In genomic region chr5:116078199-116078598, GRCh38 we compare ENCODE assay signal across 3 cellular contexts.
TF ChIP-seq lines count a peak whose summit lies in the region.

No MANE protein-coding gene starts in this region.

TF ChIP-seq in GM12878, 131 proteins besides CTCF, POLR2A, EP300 and RAD21:
- TF ChIP-seq, protein P1, sequence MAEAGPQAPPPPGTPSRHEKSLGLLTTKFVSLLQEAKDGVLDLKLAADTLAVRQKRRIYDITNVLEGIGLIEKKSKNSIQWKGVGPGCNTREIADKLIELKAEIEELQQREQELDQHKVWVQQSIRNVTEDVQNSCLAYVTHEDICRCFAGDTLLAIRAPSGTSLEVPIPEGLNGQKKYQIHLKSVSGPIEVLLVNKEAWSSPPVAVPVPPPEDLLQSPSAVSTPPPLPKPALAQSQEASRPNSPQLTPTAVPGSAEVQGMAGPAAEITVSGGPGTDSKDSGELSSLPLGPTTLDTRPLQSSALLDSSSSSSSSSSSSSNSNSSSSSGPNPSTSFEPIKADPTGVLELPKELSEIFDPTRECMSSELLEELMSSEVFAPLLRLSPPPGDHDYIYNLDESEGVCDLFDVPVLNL (IDR thresholded peaks at IDR 0.05; ENCODE audit: low read depth, low read length): no peak
- no peak for TF ChIP-seq NBN (IDR thresholded peaks at IDR 0.05)
- TF ChIP-seq MLLT1 (IDR thresholded peaks at IDR 0.05): peak; percentile 82
- TF ChIP-seq BMI1 (IDR thresholded peaks at IDR 0.05; ENCODE audit: borderline replicate concordance): 0 out of 2 replicates have a peak, but pooled peaks have one; percentile 20
- no peak for TF ChIP-seq SREBF2 (IDR thresholded peaks at IDR 0.05; ENCODE audit: low read length)
- peak; percentile 87 for TF ChIP-seq ATF7 (IDR thresholded peaks at IDR 0.05; ENCODE audit: low read depth)
- peak; percentile 75 for TF ChIP-seq MEF2B (IDR thresholded peaks at IDR 0.05; ENCODE audit: partially characterized antibody, poor library complexity, severe bottlenecking)
- TF ChIP-seq DPF2 (IDR thresholded peaks at IDR 0.05): peak; percentile 56; the same call in 1 of the 2 replicates
- peak; percentile 72 for TF ChIP-seq IKZF1 (conservative IDR thresholded peaks at IDR 0.05)
- TF ChIP-seq RELB (IDR thresholded peaks at IDR 0.05; ENCODE audit: low read depth): peak; percentile 48; the same call in 1 of the 2 replicates
- peak; percentile 66 to 75; a peak in 2 of 4 replicates for TF ChIP-seq IKZF2 (IDR thresholded peaks at IDR 0.05)
- 0 out of 2 replicates have a peak, but pooled peaks have one; percentile 25 for TF ChIP-seq ZNF217 (IDR thresholded peaks at IDR 0.05)
- peak; percentile 63; the same call in 1 of the 2 replicates for TF ChIP-seq MTA2 (IDR thresholded peaks at IDR 0.05; ENCODE audit: low read depth)
- peak in 1 of 2 experiments; percentile 51; a peak in 1 of 4 replicates for TF ChIP-seq BHLHE40 (IDR thresholded peaks at IDR 0.05; ENCODE audit: borderline replicate concordance in 1 of 2, low read depth in 2 of 2, low read length in 1 of 2)
TF ChIP-seq in GM12878: peak in this region for 11.

TF ChIP-seq in neural cell, 6 proteins besides CTCF, POLR2A, EP300 and RAD21:
- TF ChIP-seq EZH2 (IDR thresholded peaks at IDR 0.05; ENCODE audit: borderline replicate concordance, insufficient read depth, low read length, poor library complexity, severe bottlenecking): no peak
- TF ChIP-seq, protein P2, sequence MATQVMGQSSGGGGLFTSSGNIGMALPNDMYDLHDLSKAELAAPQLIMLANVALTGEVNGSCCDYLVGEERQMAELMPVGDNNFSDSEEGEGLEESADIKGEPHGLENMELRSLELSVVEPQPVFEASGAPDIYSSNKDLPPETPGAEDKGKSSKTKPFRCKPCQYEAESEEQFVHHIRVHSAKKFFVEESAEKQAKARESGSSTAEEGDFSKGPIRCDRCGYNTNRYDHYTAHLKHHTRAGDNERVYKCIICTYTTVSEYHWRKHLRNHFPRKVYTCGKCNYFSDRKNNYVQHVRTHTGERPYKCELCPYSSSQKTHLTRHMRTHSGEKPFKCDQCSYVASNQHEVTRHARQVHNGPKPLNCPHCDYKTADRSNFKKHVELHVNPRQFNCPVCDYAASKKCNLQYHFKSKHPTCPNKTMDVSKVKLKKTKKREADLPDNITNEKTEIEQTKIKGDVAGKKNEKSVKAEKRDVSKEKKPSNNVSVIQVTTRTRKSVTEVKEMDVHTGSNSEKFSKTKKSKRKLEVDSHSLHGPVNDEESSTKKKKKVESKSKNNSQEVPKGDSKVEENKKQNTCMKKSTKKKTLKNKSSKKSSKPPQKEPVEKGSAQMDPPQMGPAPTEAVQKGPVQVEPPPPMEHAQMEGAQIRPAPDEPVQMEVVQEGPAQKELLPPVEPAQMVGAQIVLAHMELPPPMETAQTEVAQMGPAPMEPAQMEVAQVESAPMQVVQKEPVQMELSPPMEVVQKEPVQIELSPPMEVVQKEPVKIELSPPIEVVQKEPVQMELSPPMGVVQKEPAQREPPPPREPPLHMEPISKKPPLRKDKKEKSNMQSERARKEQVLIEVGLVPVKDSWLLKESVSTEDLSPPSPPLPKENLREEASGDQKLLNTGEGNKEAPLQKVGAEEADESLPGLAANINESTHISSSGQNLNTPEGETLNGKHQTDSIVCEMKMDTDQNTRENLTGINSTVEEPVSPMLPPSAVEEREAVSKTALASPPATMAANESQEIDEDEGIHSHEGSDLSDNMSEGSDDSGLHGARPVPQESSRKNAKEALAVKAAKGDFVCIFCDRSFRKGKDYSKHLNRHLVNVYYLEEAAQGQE (IDR thresholded peaks at IDR 0.05; ENCODE audit: borderline replicate concordance): no peak
- no peak for TF ChIP-seq MXI1 (conservative IDR thresholded peaks at IDR 0.05; ENCODE audit: poor library complexity, severe bottlenecking)

TF ChIP-seq in GM23338, 12 proteins besides CTCF, POLR2A, EP300 and RAD21:
- TF ChIP-seq CREB1 (CRISPR knock-in tag; IDR thresholded peaks at IDR 0.05; ENCODE audit: low read depth) (no peak), POLR2AphosphoS5 (IDR thresholded peaks at IDR 0.05; ENCODE audit: low read depth) (no peak), ZNF114 (CRISPR knock-in tag; IDR thresholded peaks at IDR 0.05) (no peak), ZNF331 (CRISPR knock-in tag; IDR thresholded peaks at IDR 0.05; ENCODE audit: low read depth) (no peak), JUNB (IDR thresholded peaks at IDR 0.05; ENCODE audit: unreplicated experiment) (no peak), STAT1 (IDR thresholded peaks at IDR 0.05; ENCODE audit: unreplicated experiment) (no peak), EZH2phosphoT487 (IDR thresholded peaks at IDR 0.05; ENCODE audit: unreplicated experiment) (no peak), EZH2 (IDR thresholded peaks at IDR 0.05; ENCODE audit: low read depth, unreplicated experiment) (no peak), NANOG (IDR thresholded peaks at IDR 0.05; ENCODE audit: borderline replicate concordance) (no peak)
- TF ChIP-seq, protein P2 (IDR thresholded peaks at IDR 0.05; ENCODE audit: unreplicated experiment): no peak
- TF ChIP-seq, protein P3, sequence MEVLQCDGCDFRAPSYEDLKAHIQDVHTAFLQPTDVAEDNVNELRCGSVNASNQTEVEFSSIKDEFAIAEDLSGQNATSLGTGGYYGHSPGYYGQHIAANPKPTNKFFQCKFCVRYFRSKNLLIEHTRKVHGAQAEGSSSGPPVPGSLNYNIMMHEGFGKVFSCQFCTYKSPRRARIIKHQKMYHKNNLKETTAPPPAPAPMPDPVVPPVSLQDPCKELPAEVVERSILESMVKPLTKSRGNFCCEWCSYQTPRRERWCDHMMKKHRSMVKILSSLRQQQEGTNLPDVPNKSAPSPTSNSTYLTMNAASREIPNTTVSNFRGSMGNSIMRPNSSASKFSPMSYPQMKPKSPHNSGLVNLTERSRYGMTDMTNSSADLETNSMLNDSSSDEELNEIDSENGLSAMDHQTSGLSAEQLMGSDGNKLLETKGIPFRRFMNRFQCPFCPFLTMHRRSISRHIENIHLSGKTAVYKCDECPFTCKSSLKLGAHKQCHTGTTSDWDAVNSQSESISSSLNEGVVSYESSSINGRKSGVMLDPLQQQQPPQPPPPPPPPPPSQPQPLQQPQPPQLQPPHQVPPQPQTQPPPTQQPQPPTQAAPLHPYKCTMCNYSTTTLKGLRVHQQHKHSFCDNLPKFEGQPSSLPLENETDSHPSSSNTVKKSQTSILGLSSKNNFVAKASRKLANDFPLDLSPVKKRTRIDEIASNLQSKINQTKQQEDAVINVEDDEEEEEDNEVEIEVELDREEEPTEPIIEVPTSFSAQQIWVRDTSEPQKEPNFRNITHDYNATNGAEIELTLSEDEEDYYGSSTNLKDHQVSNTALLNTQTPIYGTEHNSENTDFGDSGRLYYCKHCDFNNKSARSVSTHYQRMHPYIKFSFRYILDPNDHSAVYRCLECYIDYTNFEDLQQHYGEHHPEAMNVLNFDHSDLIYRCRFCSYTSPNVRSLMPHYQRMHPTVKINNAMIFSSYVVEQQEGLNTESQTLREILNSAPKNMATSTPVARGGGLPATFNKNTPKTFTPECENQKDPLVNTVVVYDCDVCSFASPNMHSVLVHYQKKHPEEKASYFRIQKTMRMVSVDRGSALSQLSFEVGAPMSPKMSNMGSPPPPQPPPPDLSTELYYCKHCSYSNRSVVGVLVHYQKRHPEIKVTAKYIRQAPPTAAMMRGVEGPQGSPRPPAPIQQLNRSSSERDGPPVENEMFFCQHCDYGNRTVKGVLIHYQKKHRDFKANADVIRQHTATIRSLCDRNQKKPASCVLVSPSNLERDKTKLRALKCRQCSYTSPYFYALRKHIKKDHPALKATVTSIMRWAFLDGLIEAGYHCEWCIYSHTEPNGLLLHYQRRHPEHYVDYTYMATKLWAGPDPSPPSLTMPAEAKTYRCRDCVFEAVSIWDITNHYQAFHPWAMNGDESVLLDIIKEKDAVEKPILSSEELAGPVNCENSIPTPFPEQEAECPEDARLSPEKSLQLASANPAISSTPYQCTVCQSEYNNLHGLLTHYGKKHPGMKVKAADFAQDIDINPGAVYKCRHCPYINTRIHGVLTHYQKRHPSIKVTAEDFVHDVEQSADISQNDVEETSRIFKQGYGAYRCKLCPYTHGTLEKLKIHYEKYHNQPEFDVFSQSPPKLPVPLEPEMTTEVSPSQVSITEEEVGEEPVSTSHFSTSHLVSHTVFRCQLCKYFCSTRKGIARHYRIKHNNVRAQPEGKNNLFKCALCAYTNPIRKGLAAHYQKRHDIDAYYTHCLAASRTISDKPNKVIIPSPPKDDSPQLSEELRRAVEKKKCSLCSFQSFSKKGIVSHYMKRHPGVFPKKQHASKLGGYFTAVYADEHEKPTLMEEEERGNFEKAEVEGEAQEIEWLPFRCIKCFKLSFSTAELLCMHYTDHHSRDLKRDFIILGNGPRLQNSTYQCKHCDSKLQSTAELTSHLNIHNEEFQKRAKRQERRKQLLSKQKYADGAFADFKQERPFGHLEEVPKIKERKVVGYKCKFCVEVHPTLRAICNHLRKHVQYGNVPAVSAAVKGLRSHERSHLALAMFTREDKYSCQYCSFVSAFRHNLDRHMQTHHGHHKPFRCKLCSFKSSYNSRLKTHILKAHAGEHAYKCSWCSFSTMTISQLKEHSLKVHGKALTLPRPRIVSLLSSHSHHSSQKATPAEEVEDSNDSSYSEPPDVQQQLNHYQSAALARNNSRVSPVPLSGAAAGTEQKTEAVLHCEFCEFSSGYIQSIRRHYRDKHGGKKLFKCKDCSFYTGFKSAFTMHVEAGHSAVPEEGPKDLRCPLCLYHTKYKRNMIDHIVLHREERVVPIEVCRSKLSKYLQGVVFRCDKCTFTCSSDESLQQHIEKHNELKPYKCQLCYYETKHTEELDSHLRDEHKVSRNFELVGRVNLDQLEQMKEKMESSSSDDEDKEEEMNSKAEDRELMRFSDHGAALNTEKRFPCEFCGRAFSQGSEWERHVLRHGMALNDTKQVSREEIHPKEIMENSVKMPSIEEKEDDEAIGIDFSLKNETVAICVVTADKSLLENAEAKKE (CRISPR knock-in tag; IDR thresholded peaks at IDR 0.05): no peak
- TF ChIP-seq, protein P4, sequence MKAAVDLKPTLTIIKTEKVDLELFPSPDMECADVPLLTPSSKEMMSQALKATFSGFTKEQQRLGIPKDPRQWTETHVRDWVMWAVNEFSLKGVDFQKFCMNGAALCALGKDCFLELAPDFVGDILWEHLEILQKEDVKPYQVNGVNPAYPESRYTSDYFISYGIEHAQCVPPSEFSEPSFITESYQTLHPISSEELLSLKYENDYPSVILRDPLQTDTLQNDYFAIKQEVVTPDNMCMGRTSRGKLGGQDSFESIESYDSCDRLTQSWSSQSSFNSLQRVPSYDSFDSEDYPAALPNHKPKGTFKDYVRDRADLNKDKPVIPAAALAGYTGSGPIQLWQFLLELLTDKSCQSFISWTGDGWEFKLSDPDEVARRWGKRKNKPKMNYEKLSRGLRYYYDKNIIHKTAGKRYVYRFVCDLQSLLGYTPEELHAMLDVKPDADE (IDR thresholded peaks at IDR 0.05): no peak
